Comparison of ENCODE assay signal across 8 cellular contexts in the genomic region with DNA sequence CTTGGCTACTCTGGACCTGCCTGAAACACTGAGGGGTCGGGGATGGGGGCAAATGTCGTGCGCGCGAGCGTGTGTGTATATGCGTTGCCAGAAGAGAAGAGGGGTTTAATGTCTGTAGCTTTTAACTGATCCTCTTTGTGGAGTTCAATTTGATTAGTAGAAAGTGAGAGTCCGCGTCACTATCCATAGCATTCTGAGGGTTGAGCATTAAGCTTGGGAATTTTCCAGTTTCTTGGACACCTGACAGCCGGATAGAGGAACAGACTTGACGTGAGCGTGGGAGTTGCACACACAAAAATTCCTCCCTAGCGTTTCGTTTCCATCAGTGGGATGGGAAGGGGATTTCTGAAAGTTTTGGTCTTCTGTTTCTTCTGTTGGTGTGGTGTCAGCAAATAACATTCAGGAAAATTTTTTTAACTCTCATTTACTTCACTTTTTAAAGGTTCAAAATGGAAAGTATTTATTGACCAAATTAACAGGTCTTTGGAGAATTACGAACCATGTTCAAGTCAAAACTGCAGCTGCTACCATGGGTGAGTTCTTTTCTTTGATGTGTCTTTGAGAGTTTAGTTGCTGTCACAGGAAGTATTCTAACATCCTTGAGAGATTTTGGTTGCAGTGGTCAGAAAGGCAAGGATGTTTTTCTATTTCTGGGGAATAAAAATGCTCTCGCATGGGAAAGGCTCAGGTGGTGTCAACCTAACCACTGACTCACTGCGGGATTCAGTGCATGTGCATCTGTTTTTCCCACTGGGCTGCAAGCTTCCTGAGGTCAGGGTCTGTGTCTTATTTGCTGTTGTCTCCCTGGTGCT. TPM values are rescaled to one million over a fixed set of nuclear protein-coding genes. Genes with fewer than 3 reads are reported as not detected.
A peak's percentile ranks its signal among the peaks of the same experiment; 100 is the strongest.
DNase-seq lines count a peak whose midpoint lies in the region; ATAC-seq and TF ChIP-seq lines count a peak whose summit lies in the region.

No MANE protein-coding gene starts in this region.

- peak overlapping the region; percentile 80 for H3K27ac ChIP-seq in angular gyrus (ENCODE audit: low read depth, low read length)
- peak overlapping the region; percentile 76 to 93 (median 86) for H3K27ac ChIP-seq in spleen

- 6 to 13% (median 10%) methylated on average over 17 of the region's 17 CpGs for WGBS in spleen, 5 donors

- peaks cover 7% of the 10 kb centered on the region for H3K4me1 Mint-ChIP-seq in Caco-2 (ENCODE audit: low read depth, unreplicated experiment)

- H3K9me3 ChIP-seq in Caco-2 (no peaks in the 10 kb centered on the region), Loucy (ENCODE audit: insufficient read depth, low read depth, low read length) (no peaks in the 10 kb centered on the region), spleen (no peaks in the 10 kb centered on the region)

- ATAC-seq in GM21381 (IDR thresholded peaks at IDR 0.05; ENCODE audit: unreplicated experiment): peak; percentile 5

- peaks cover 18% of the 10 kb centered on the region for H3K36me3 Mint-ChIP-seq in Caco-2 (ENCODE audit: insufficient read depth, unreplicated experiment)

- no peaks in the 10 kb centered on the region for H4K20me1 ChIP-seq in Loucy (ENCODE audit: insufficient read depth, low read length, poor library complexity, severe bottlenecking)

- peak overlapping the region; percentile 99 for H2AFZ ChIP-seq in Loucy (ENCODE audit: low read length)

- DNase-seq in Caco-2 (no peak), iris pigment epithelial cell (ENCODE audit: low read depth) (peak; percentile 42), spleen (no peak), NOMO-1 treated with DMSO at 0.1 percent for 48 hours (lab: John Stamatoyannopoulos, UW; ENCODE audit: unreplicated experiment) (no peak), SIG-M5 (lab: John Stamatoyannopoulos, UW) (no peak)

- H3K27me3 Mint-ChIP-seq in Caco-2 (ENCODE audit: insufficient read depth, unreplicated experiment): no peaks in the 10 kb centered on the region

- peak overlapping the region; percentile 93 for H3K4me2 ChIP-seq in Loucy (ENCODE audit: low read depth, low read length, poor library complexity, severe bottlenecking)

- no TSS peak for BruUV-seq in Caco-2 (replicated peaks; lab: Mats Ljungman, UMichigan)

- peaks cover 36% of the 10 kb centered on the region for H3K79me2 ChIP-seq in Loucy (ENCODE audit: insufficient read depth, low read length)

- H3K27me3 ChIP-seq in Caco-2 (replicated peaks; ENCODE audit: control insufficient read depth, insufficient read depth, low read length) (no peaks in the 10 kb centered on the region), Loucy (ENCODE audit: insufficient read depth, low read length, poor library complexity, severe bottlenecking) (no peaks in the 10 kb centered on the region), spleen (replicated peaks in 1 of 7) (no peaks in the 10 kb centered on the region)

- CTCF ChIA-PET in Caco-2 (lab: Charles Lee): no interaction called here

- peak overlapping the region; percentile 64 for H3K4me3 ChIP-seq in Caco-2 (ENCODE audit: low read depth, low read length)
- peak overlapping the region; percentile 100 for H3K4me3 ChIP-seq in Loucy (ENCODE audit: low read length, poor library complexity, severe bottlenecking)
- H3K4me3 ChIP-seq in spleen: peak overlapping the region; percentile 78 to 100 (median 100)

- POLR2A ChIA-PET in Caco-2 (lab: Charles Lee): interaction anchor here (1.9 kb wide), 1 partner anchor 29 kb away, joined by 11 read pairs; a partner anchor contains a TSS

- H3K4me1 ChIP-seq in Caco-2 (peaks cover 6% of the 10 kb centered on the region), Loucy (ENCODE audit: insufficient read depth, low read length, poor library complexity, severe bottlenecking) (peaks cover 30% of the 10 kb centered on the region), spleen (peaks cover 14 to 38% (median 25%) of the 10 kb centered on the region in 6 donors)

- H3K9me2 ChIP-seq in Loucy (replicated peaks; ENCODE audit: low read depth, low read length): no peaks in the 10 kb centered on the region

- TF ChIP-seq POLR2A in spleen (IDR thresholded peaks at IDR 0.05): no peak

- H3F3A ChIP-seq in Loucy (ENCODE audit: low read depth): no peaks in the 10 kb centered on the region

- H3K36me3 ChIP-seq in Caco-2 (ENCODE audit: control insufficient read depth, insufficient read depth, low read length): no peaks in the 10 kb centered on the region
- H3K36me3 ChIP-seq in Loucy (ENCODE audit: insufficient read depth, low read length): peaks cover 3% of the 10 kb centered on the region; the same call in 1 of the 2 replicates
- H3K36me3 ChIP-seq in spleen: peaks cover 0 to 42% (median 18%) of the 10 kb centered on the region in 6 donors

- H3K9me3 Mint-ChIP-seq in Caco-2 (ENCODE audit: unreplicated experiment): no peaks in the 10 kb centered on the region

- H3K4me3 Mint-ChIP-seq in Caco-2 (ENCODE audit: unreplicated experiment): peak overlapping the region; percentile 92

- H3K9ac ChIP-seq in Loucy (ENCODE audit: low read depth, low read length, poor library complexity, severe bottlenecking): peak overlapping the region; percentile 80

- intact Hi-C loops in Caco-2 (cut with micrococcal nuclease; ENCODE audit: unreplicated experiment) (loop anchor here (1.0 kb wide), 1 partner anchor 29 kb away; a partner anchor contains a TSS), spleen (cut with DNase I; ENCODE audit: low total_unique reads) (loop anchor here (10.0 kb wide), 1 partner anchor 625 kb away; a partner anchor contains a TSS)

- H3K27ac Mint-ChIP-seq in Caco-2 (ENCODE audit: unreplicated experiment): peak overlapping the region; percentile 84

- TF ChIP-seq CTCF in Caco-2 (IDR thresholded peaks at IDR 0.05; ENCODE audit: insufficient read depth in 1 of 2, low read depth in 1 of 2, low read length in 1 of 2, severe bottlenecking in 1 of 2, unreplicated experiment in 1 of 2) (no peak), Loucy (conservative IDR thresholded peaks at IDR 0.05; ENCODE audit: low read length) (0 out of 2 replicates have a peak, but pooled peaks have one; percentile 3), spleen (IDR thresholded peaks at IDR 0.05 in 8 of 11, conservative IDR thresholded peaks at IDR 0.05 in 3 of 11) (peak in 2 of 11 experiments; percentile 1 to 2)

RNA-seq across cellular contexts. Expression of a gene that starts 0.8 kb away (rescaled TPM):
- total RNA-seq in Caco-2 (2022) (18.3 and 18.9 TPM in 2 replicates), spleen (10 to 100 TPM; 15.3 to 26.0 (median 24.3) TPM)
- 10 to 100 TPM; 11.1 to 17.0 (median 12.6) TPM for polyA plus RNA-seq in spleen

RNA-seq across cellular contexts. Expression of a gene that starts 6.2 kb away (rescaled TPM):
- total RNA-seq in Caco-2 (2022): 50.7 and 52.1 TPM in 2 replicates
- total RNA-seq in spleen: 10 to 100 TPM; 36.0 to 80.5 (median 42.3) TPM
- polyA plus RNA-seq in spleen: 1 to 10 TPM; 4.9 to 5.9 (median 5.4) TPM

RNA-seq across cellular contexts. Expression of a gene that starts 28.8 kb away (rescaled TPM):
- total RNA-seq in Caco-2 (2022) (64.5 and 66.7 TPM in 2 replicates), spleen (10 to 100 TPM; 33.0 to 85.7 (median 67.4) TPM)
- 10 to 100 TPM; 57.1 to 77.8 (median 75.4) TPM for polyA plus RNA-seq in spleen
